In genomic region chr2:180696005-180696404, GRCh38 we compare ENCODE assay signal across 26 cellular contexts.
DNase-seq lines count a peak whose midpoint lies in the region; ATAC-seq, FAIRE-seq and TF ChIP-seq lines count a peak whose summit lies in the region.
"Had no signal": no experiment of that assay in that cellular context is flagged by ENCODE, and none has a peak within 500 bp of the region (broad histone marks: within the 10 kb centered on the region; RNA-seq: fewer than 3 reads in every experiment).

No MANE protein-coding gene starts in this region.

- WGBS in right lobe of liver (ENCODE audit: insufficient coverage, low coverage, low lambda C conversion rate, missing lambda C conversion rate): 44% methylated on average over 1 of the region's 1 CpG
- 0% methylated on average over 1 of the region's 1 CpG for WGBS in HepG2 (ENCODE audit: low lambda C conversion rate)

- no peak overlapping the region for H2AFZ ChIP-seq in HepG2 (ENCODE audit: low read length)

- no peak for TF ChIP-seq CTCF in right lobe of liver (IDR thresholded peaks at IDR 0.05)
- no peak for TF ChIP-seq CTCF in HepG2 (CRISPR knock-in tag; IDR thresholded peaks at IDR 0.05)

- H3K4me1 ChIP-seq in right lobe of liver (no peaks in the 10 kb centered on the region), HepG2 (ENCODE audit: insufficient read depth, low read length) (no peaks in the 10 kb centered on the region)
- H3K4me1 ChIP-seq: BE2C, breast epithelium, left ventricle myocardium inferior had no signal

- H3K36me3 ChIP-seq in right lobe of liver: no peaks in the 10 kb centered on the region
- no peaks in the 10 kb centered on the region for H3K36me3 ChIP-seq in HepG2 (replicated peaks in 1 of 2; ENCODE audit: control insufficient read depth in 1 of 2, insufficient read depth in 2 of 2, low read length in 2 of 2)
- no peaks in the 10 kb centered on the region for H3K36me3 ChIP-seq in H7 (replicated peaks; ENCODE audit: control insufficient read depth, insufficient read depth, low read length)
- H3K36me3 ChIP-seq: BE2C, breast epithelium, left ventricle myocardium inferior, ovary, SJCRH30, transverse colon had no signal

- intact Hi-C loops in right lobe of liver (cut with DNase I) (no loop called here), HepG2 (cut with micrococcal nuclease; ENCODE audit: unreplicated experiment) (no loop called here)

- no TSS peak for BruUV-seq in HepG2 (replicated peaks; lab: Mats Ljungman, UMichigan)

- no peak overlapping the region for H3K4me2 ChIP-seq in HepG2 (ENCODE audit: low read depth, low read length)

- in situ Hi-C loops in HepG2 (cut with HindIII; ENCODE audit: extremely low pct_ligation_motif_present, low pct_unique_long_range_greater_than_20kb): no loop called here

- no peak for TF ChIP-seq RAD21 in HepG2 (CRISPR knock-in tag; IDR thresholded peaks at IDR 0.05)

- no peak overlapping the region for H3K4me3 ChIP-seq in right lobe of liver
- H3K4me3 ChIP-seq in HepG2 (replicated peaks in 1 of 3; ENCODE audit: insufficient read depth in 1 of 3, low read depth in 2 of 3, low read length in 3 of 3): no peak overlapping the region
- H3K4me3 ChIP-seq in H7 (ENCODE audit: insufficient read depth, low read depth, low read length): no peak overlapping the region
- H3K4me3 ChIP-seq: breast epithelium, left ventricle myocardium inferior, ovary, SJCRH30, skin epidermis, transverse colon had no signal

- no peaks in the 10 kb centered on the region for H4K20me1 ChIP-seq in HepG2 (ENCODE audit: insufficient read depth, low read length)

- no peaks in the 10 kb centered on the region for H3K79me2 ChIP-seq in HepG2 (ENCODE audit: insufficient read depth, low read length)

- DNase-seq in right lobe of liver (no peak), HepG2 (ENCODE audit: low spot score) (no peak), NCI-H2081 (lab: John Stamatoyannopoulos, UW) (peak; percentile 56 to 94), SHP77 treated with DMSO at 0.1 percent for 48 hours (lab: John Stamatoyannopoulos, UW) (peak; percentile 22), germinal center (ENCODE audit: low spot score) (no peak), H7 (no peak)
- no peak for DNase-seq in central memory CD4-positive, alpha-beta T cell
- DNase-seq: activated CD4-positive, alpha-beta T cell treated with anti-CD3 and anti-CD28 coated beads for 4 hours; amygdala; BE2C; CD8-positive, alpha-beta memory T cell; DMS 273 treated with DMSO at 0.1 percent for 48 hours; IMR-90; left ventricle myocardium inferior; mesendoderm; NCI-H1048; NCI-H2171 treated with DMSO at 0.1 percent for 48 hours; NCI-H526; ovary; SJCRH30; T-helper 9 cell; transverse colon had no signal

- H3K27ac ChIP-seq in right lobe of liver: no peak overlapping the region
- no peak overlapping the region for H3K27ac ChIP-seq in HepG2 (ENCODE audit: extremely low read length, insufficient read depth, low read length)
- H3K27ac ChIP-seq: breast epithelium, left ventricle myocardium inferior, ovary, SJCRH30, skin epidermis, transverse colon had no signal

- CTCF ChIA-PET in HepG2 (lab: Yijun Ruan, JAX; ENCODE audit: low intra/inter-chr PET ratio, low total read pairs): no interaction called here

- no peak for TF ChIP-seq POLR2A in right lobe of liver (IDR thresholded peaks at IDR 0.05)
- TF ChIP-seq POLR2A in HepG2 (IDR thresholded peaks at IDR 0.05; ENCODE audit: insufficient read depth in 1 of 2, low read depth in 2 of 2, low read length in 2 of 2): no peak

- H3K9ac ChIP-seq in HepG2 (ENCODE audit: insufficient read depth, low read depth, low read length): no peak overlapping the region

- TF ChIP-seq EP300 in HepG2 (IDR thresholded peaks at IDR 0.05; ENCODE audit: low read depth in 2 of 2, low read length in 2 of 2): no peak
- no peak for TF ChIP-seq EP300 in HepG2 (CRISPR knock-in tag; IDR thresholded peaks at IDR 0.05; ENCODE audit: borderline replicate concordance)

- POLR2A ChIA-PET in HepG2 (lab: Yijun Ruan, JAX): no interaction called here

- no peak for FAIRE-seq in HepG2 (lab: Jason Lieb, UNC)
- FAIRE-seq: GM12892 had no signal

- H3K27me3 ChIP-seq in right lobe of liver (no peaks in the 10 kb centered on the region), HepG2 (ENCODE audit: control insufficient read depth in 1 of 2, insufficient read depth in 2 of 2, low read length in 2 of 2) (no peaks in the 10 kb centered on the region), H7 (ENCODE audit: control insufficient read depth, insufficient read depth, low read length) (no peaks in the 10 kb centered on the region)
- H3K27me3 ChIP-seq: BE2C, breast epithelium, ovary, SJCRH30, transverse colon had no signal

- H3K9me3 ChIP-seq in right lobe of liver (no peaks in the 10 kb centered on the region), HepG2 (ENCODE audit: low read length) (no peaks in the 10 kb centered on the region)
- H3K9me3 ChIP-seq: BE2C, breast epithelium, left ventricle myocardium inferior, ovary, SJCRH30, transverse colon had no signal

- ATAC-seq in right lobe of liver (peak; percentile 31 to 86 (median 62)), HepG2 (no peak), HG03095 (IDR thresholded peaks at IDR 0.05; ENCODE audit: unreplicated experiment) (no peak)

TF ChIP-seq in HepG2, 621 proteins besides CTCF, POLR2A, EP300 and RAD21:
- TF ChIP-seq, protein P1, sequence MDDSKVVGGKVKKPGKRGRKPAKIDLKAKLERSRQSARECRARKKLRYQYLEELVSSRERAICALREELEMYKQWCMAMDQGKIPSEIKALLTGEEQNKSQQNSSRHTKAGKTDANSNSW (CRISPR knock-in tag; IDR thresholded peaks at IDR 0.05; ENCODE audit: borderline replicate concordance): no peak
- TF ChIP-seq ZFX (CRISPR knock-in tag; IDR thresholded peaks at IDR 0.05; ENCODE audit: low read depth): no peak
- no peak for TF ChIP-seq XRCC5 (optimal IDR thresholded peaks at IDR 0.05; ENCODE audit: low read length)
- TF ChIP-seq, protein P2, sequence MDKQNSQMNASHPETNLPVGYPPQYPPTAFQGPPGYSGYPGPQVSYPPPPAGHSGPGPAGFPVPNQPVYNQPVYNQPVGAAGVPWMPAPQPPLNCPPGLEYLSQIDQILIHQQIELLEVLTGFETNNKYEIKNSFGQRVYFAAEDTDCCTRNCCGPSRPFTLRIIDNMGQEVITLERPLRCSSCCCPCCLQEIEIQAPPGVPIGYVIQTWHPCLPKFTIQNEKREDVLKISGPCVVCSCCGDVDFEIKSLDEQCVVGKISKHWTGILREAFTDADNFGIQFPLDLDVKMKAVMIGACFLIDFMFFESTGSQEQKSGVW (CRISPR knock-in tag; IDR thresholded peaks at IDR 0.05; ENCODE audit: borderline replicate concordance): no peak
- no peak for TF ChIP-seq IRF2 (CRISPR knock-in tag; IDR thresholded peaks at IDR 0.05)
- TF ChIP-seq MAF1 (CRISPR knock-in tag; IDR thresholded peaks at IDR 0.05; ENCODE audit: borderline replicate concordance): no peak
- no peak for TF ChIP-seq ZBTB8A (CRISPR knock-in tag; IDR thresholded peaks at IDR 0.05; ENCODE audit: borderline replicate concordance, low read depth)
- no peak for TF ChIP-seq SMARCE1 (IDR thresholded peaks at IDR 0.05; ENCODE audit: borderline replicate concordance)
- no peak for TF ChIP-seq KLF6 (CRISPR knock-in tag; IDR thresholded peaks at IDR 0.05)
- no peak for TF ChIP-seq GLI4 (CRISPR knock-in tag; IDR thresholded peaks at IDR 0.05; ENCODE audit: borderline replicate concordance)
- TF ChIP-seq ZEB1 (IDR thresholded peaks at IDR 0.05; ENCODE audit: insufficient replicate concordance, low read depth): no peak
- TF ChIP-seq PHF5A (CRISPR knock-in tag; IDR thresholded peaks at IDR 0.05; ENCODE audit: low read depth, unreplicated experiment): no peak
- TF ChIP-seq, protein P3, sequence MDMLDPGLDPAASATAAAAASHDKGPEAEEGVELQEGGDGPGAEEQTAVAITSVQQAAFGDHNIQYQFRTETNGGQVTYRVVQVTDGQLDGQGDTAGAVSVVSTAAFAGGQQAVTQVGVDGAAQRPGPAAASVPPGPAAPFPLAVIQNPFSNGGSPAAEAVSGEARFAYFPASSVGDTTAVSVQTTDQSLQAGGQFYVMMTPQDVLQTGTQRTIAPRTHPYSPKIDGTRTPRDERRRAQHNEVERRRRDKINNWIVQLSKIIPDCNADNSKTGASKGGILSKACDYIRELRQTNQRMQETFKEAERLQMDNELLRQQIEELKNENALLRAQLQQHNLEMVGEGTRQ (IDR thresholded peaks at IDR 0.05; ENCODE audit: low read depth, low read length): no peak
- TF ChIP-seq, protein P3 (CRISPR knock-in tag; IDR thresholded peaks at IDR 0.05; ENCODE audit: borderline replicate concordance): no peak
- TF ChIP-seq, protein P4, sequence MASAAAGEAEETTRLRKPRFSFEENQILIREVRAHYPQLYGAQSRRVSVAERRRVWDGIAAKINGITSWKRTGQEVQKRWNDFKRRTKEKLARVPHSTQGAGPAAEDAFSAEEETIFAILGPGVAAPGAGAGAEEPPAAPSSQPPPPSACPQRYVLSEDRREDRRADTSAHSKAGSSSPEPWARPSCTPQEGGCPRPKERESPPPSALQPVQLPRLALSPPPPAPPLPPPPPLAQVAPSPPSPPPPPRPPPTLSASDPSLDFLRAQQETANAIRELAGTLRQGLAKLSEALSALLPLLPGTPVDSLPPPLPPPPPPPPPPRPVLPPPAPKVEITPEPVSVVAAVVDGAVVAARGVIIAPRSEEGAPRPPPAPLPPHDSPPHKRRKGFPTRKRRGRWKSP (CRISPR knock-in tag; IDR thresholded peaks at IDR 0.05): no peak
- no peak for TF ChIP-seq ZBTB3 (CRISPR knock-in tag; IDR thresholded peaks at IDR 0.05; ENCODE audit: borderline replicate concordance, low read depth)
- TF ChIP-seq GTF2F1 (IDR thresholded peaks at IDR 0.05; ENCODE audit: low read length): no peak
- no peak for TF ChIP-seq PITX1 (CRISPR knock-in tag; IDR thresholded peaks at IDR 0.05)
- TF ChIP-seq XBP1 (CRISPR knock-in tag; IDR thresholded peaks at IDR 0.05): no peak

Comparison
In these comparisons a context has a peak if more than half of its experiments do, and no peak if none do; other contexts are left out.
1. ATAC-seq: peak in right lobe of liver (4 of 4); none in HepG2 (single experiment) and HG03095 (single experiment).
2. DNase-seq: peak in NCI-H2081 (2 of 2) and SHP77 treated with DMSO at 0.1 percent for 48 hours (single experiment); none in right lobe of liver (0 of 3), HepG2 (single experiment), germinal center (single experiment), H7 (single experiment) and central memory CD4-positive, alpha-beta T cell (single experiment).